ENCODE assay signal across 18 cellular contexts in genomic region chr9:89378541-89378940, GRCh38.
A peak's percentile ranks its signal among the peaks of the same experiment; 100 is the strongest.
DNase-seq lines count a peak whose midpoint lies in the region; ATAC-seq and TF ChIP-seq lines count a peak whose summit lies in the region.
"Had no signal": no experiment of that assay in that cellular context is flagged by ENCODE, and none has a peak within 500 bp of the region (broad histone marks: within the 10 kb centered on the region; RNA-seq: fewer than 3 reads in every experiment).

No MANE protein-coding gene starts in this region.

- TF ChIP-seq CTCF in CD4-positive, alpha-beta T cell (IDR thresholded peaks at IDR 0.05), result no peak
- TF ChIP-seq CTCF in nephron progenitor cell (IDR thresholded peaks at IDR 0.05) (no peak), mucosa of descending colon (IDR thresholded peaks at IDR 0.05) (no peak)

- H3K4me1 ChIP-seq in mucosa of descending colon (ENCODE audit: low read depth), result peaks cover 4% of the 10 kb centered on the region

- peaks cover 46% of the 10 kb centered on the region for H3K4me1 Mint-ChIP-seq in T-helper 1 cell treated with Interleukin-12 subunit alpha and Interleukin-12 subunit beta and Interleukin-4 antibody, amounts not matched to agents 30 μg/mL and 1 μg/mL, for 36 hours (ENCODE audit: low read depth)
- peaks cover 46% of the 10 kb centered on the region for H3K4me1 Mint-ChIP-seq in CD4-positive, alpha-beta T cell (ENCODE audit: low read depth)
- peaks cover 70% of the 10 kb centered on the region for H3K4me1 Mint-ChIP-seq in activated T-helper 2 cell treated with anti-CD3 and anti-CD28 coated beads, Interferon-gamma antibody, Interleukin-2, Interleukin-4, amounts not matched to agents 10 μg/mL and 5 μg/mL and 100 μg/mL, durations not matched to agents 14 hours and 24 hours and 36 hours (ENCODE audit: low read depth)
- H3K4me1 Mint-ChIP-seq in nephron progenitor cell, result peaks cover 62% of the 10 kb centered on the region

- H3K27me3 Mint-ChIP-seq in T-helper 1 cell treated with Interleukin-12 subunit alpha and Interleukin-12 subunit beta and Interleukin-4 antibody, amounts not matched to agents 30 μg/mL and 1 μg/mL, for 36 hours (ENCODE audit: low read depth), result no peaks in the 10 kb centered on the region
- H3K27me3 Mint-ChIP-seq in CD4-positive, alpha-beta T cell, result no peaks in the 10 kb centered on the region
- H3K27me3 Mint-ChIP-seq in activated T-helper 2 cell treated with anti-CD3 and anti-CD28 coated beads, Interferon-gamma antibody, Interleukin-2, Interleukin-4, amounts not matched to agents 10 μg/mL and 5 μg/mL and 100 μg/mL, durations not matched to agents 14 hours and 24 hours and 36 hours (ENCODE audit: low read depth), result no peaks in the 10 kb centered on the region
- H3K27me3 Mint-ChIP-seq in nephron progenitor cell (ENCODE audit: low read depth, poor library complexity), result peaks cover 7% of the 10 kb centered on the region

- H3K9me3 Mint-ChIP-seq in T-helper 1 cell treated with Interleukin-12 subunit alpha and Interleukin-12 subunit beta and Interleukin-4 antibody, amounts not matched to agents 30 μg/mL and 1 μg/mL, for 36 hours, result no peaks in the 10 kb centered on the region
- H3K9me3 Mint-ChIP-seq in CD4-positive, alpha-beta T cell, result no peaks in the 10 kb centered on the region
- no peaks in the 10 kb centered on the region for H3K9me3 Mint-ChIP-seq in activated T-helper 2 cell treated with anti-CD3 and anti-CD28 coated beads, Interferon-gamma antibody, Interleukin-2, Interleukin-4, amounts not matched to agents 10 μg/mL and 5 μg/mL and 100 μg/mL, durations not matched to agents 14 hours and 24 hours and 36 hours
- H3K9me3 Mint-ChIP-seq in nephron progenitor cell, result no peaks in the 10 kb centered on the region

- H3K27ac ChIP-seq in CD4-positive, alpha-beta T cell (ENCODE audit: low read depth, low read length), result no peak overlapping the region
- H3K27ac ChIP-seq: 22Rv1, KMS-11 had no signal

- H3K36me3 ChIP-seq in mucosa of descending colon (ENCODE audit: low read depth), result no peaks in the 10 kb centered on the region
- H3K36me3 ChIP-seq: thyroid gland had no signal

- H3K36me3 Mint-ChIP-seq in T-helper 1 cell treated with Interleukin-12 subunit alpha and Interleukin-12 subunit beta and Interleukin-4 antibody, amounts not matched to agents 30 μg/mL and 1 μg/mL, for 36 hours (ENCODE audit: low read depth), result peaks cover 61% of the 10 kb centered on the region
- peaks cover 81% of the 10 kb centered on the region for H3K36me3 Mint-ChIP-seq in CD4-positive, alpha-beta T cell (ENCODE audit: low read depth)
- peaks cover 76% of the 10 kb centered on the region for H3K36me3 Mint-ChIP-seq in activated T-helper 2 cell treated with anti-CD3 and anti-CD28 coated beads, Interferon-gamma antibody, Interleukin-2, Interleukin-4, amounts not matched to agents 10 μg/mL and 5 μg/mL and 100 μg/mL, durations not matched to agents 14 hours and 24 hours and 36 hours (ENCODE audit: low read depth)
- peaks cover 38% of the 10 kb centered on the region for H3K36me3 Mint-ChIP-seq in nephron progenitor cell (ENCODE audit: low read depth)

- intact Hi-C loops in CD4-positive, alpha-beta T cell (cut with DNase I, micrococcal nuclease), result loop anchor here in 1 of 2 experiments (2.0 kb wide), 1 partner anchor 170 kb away; no protein-coding TSS in a partner anchor
- intact Hi-C loops in activated T-helper 2 cell treated with anti-CD3 and anti-CD28 coated beads, Interferon-gamma antibody, Interleukin-2, Interleukin-4, amounts not matched to agents 10 μg/mL and 5 μg/mL and 100 μg/mL, durations not matched to agents 14 hours and 24 hours and 36 hours (cut with micrococcal nuclease), result no loop called here
- intact Hi-C loops in left ventricle myocardium superior (cut with micrococcal nuclease), result no loop called here
- intact Hi-C loops in mucosa of descending colon (cut with DNase I, micrococcal nuclease), result no loop called here

- no peak overlapping the region for H3K4me3 ChIP-seq in mucosa of descending colon
- H3K4me3 ChIP-seq: thyroid gland had no signal

- CTCF ChIA-PET in CD4-positive, alpha-beta T cell (lab: Charles Lee), result interaction anchor here (0.8 to 1.3 kb wide), 2 partner anchors 19 to 171 kb away, joined by 3 to 4 read pairs; no protein-coding TSS in a partner anchor

- no peak for ATAC-seq in CD4-positive, alpha-beta T cell (ENCODE audit: poor library complexity)
- ATAC-seq in left ventricle myocardium superior, result no peak
- ATAC-seq in mucosa of descending colon, result no peak

- no peak overlapping the region for H3K4me3 Mint-ChIP-seq in T-helper 1 cell treated with Interleukin-12 subunit alpha and Interleukin-12 subunit beta and Interleukin-4 antibody, amounts not matched to agents 30 μg/mL and 1 μg/mL, for 36 hours
- H3K4me3 Mint-ChIP-seq in CD4-positive, alpha-beta T cell, result no peak overlapping the region
- no peak overlapping the region for H3K4me3 Mint-ChIP-seq in activated T-helper 2 cell treated with anti-CD3 and anti-CD28 coated beads, Interferon-gamma antibody, Interleukin-2, Interleukin-4, amounts not matched to agents 10 μg/mL and 5 μg/mL and 100 μg/mL, durations not matched to agents 14 hours and 24 hours and 36 hours (ENCODE audit: low read depth)
- H3K4me3 Mint-ChIP-seq in nephron progenitor cell, result no peak overlapping the region

- DNase-seq in T-helper 1 cell (no peak), nephron progenitor cell (no peak), left ventricle myocardium superior (no peak), mucosa of descending colon (no peak)
- DNase-seq in CD4-positive, alpha-beta T cell, result no peak
- DNase-seq in activated T-helper 2 cell treated with anti-CD3 and anti-CD28 coated beads, Interferon-gamma antibody, Interleukin-2, Interleukin-4, amounts not matched to agents 10 μg/mL and 5 μg/mL and 100 μg/mL, durations not matched to agents 14 hours and 24 hours and 36 hours (ENCODE audit: low spot score), result no peak
- no peak for DNase-seq in stimulated activated CD4-positive, alpha-beta T cell treated with anti-CD3 and anti-CD28 coated beads, Interleukin-4, amount 100 ng/mL, for 1 hour
- DNase-seq: activated effector memory CD4-positive, alpha-beta T cell treated with Interleukin-2 at 50 U/mL for 16 hours; aorta; caudate nucleus; head of caudate nucleus; NCI-H146; NCI-H526; T-helper 9 cell; thyroid gland had no signal

- POLR2A ChIA-PET in CD4-positive, alpha-beta T cell (lab: Charles Lee), result interaction anchor here (0.8 kb wide), 1 partner anchor 144 kb away, joined by 3 read pairs; no protein-coding TSS in a partner anchor

- no peaks in the 10 kb centered on the region for H3K27me3 ChIP-seq in CD4-positive, alpha-beta T cell (ENCODE audit: control insufficient read depth, insufficient read depth, low read length)
- H3K27me3 ChIP-seq: thyroid gland had no signal

- H3K27ac Mint-ChIP-seq in T-helper 1 cell treated with Interleukin-12 subunit alpha and Interleukin-12 subunit beta and Interleukin-4 antibody, amounts not matched to agents 30 μg/mL and 1 μg/mL, for 36 hours, result peak overlapping the region; percentile 67
- peak overlapping the region; percentile 83 for H3K27ac Mint-ChIP-seq in CD4-positive, alpha-beta T cell
- H3K27ac Mint-ChIP-seq in activated T-helper 2 cell treated with anti-CD3 and anti-CD28 coated beads, Interferon-gamma antibody, Interleukin-2, Interleukin-4, amounts not matched to agents 10 μg/mL and 5 μg/mL and 100 μg/mL, durations not matched to agents 14 hours and 24 hours and 36 hours, result peak overlapping the region; percentile 71
- peak overlapping the region; percentile 33 for H3K27ac Mint-ChIP-seq in nephron progenitor cell

- no peaks in the 10 kb centered on the region for H3K9me3 ChIP-seq in CD4-positive, alpha-beta T cell (ENCODE audit: control insufficient read depth, low read length)
- H3K9me3 ChIP-seq in mucosa of descending colon, result no peaks in the 10 kb centered on the region
- H3K9me3 ChIP-seq: thyroid gland had no signal

Comparison
In these comparisons a context has a peak if more than half of its experiments do, and no peak if none do; other contexts are left out.
1. H3K27ac Mint-ChIP-seq: peak in every context shown above with its lines; median percentile 83 in CD4-positive, alpha-beta T cell; 71 in activated T-helper 2 cell treated with anti-CD3 and anti-CD28 coated beads, Interferon-gamma antibody, Interleukin-2, Interleukin-4, amounts not matched to agents 10 μg/mL and 5 μg/mL and 100 μg/mL, durations not matched to agents 14 hours and 24 hours and 36 hours; 67 in T-helper 1 cell treated with Interleukin-12 subunit alpha and Interleukin-12 subunit beta and Interleukin-4 antibody, amounts not matched to agents 30 μg/mL and 1 μg/mL, for 36 hours; 33 in nephron progenitor cell.